Comparison of ENCODE assay signal across 22 cellular contexts in the genomic region with DNA sequence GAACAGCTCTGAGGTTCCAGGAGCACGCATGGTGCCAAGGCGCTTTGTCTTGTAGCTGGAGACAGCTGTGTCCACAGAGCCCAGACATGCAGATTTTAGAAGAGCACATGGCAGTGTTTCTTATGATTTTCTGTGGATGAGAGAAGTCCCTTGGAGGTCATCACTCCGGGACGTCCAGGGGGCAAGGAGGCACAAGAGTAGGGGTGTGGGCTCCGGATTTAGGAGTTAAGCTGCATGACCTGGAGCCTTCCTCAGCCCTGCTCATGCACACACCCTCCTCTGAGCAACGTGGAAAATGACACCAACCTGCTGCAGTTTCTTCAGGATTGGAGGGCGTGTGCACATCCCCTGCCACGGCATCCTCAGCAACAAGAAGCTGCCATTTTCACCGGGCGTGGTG.
DNase-seq lines count a peak whose midpoint lies in the region; ATAC-seq and TF ChIP-seq lines count a peak whose summit lies in the region.
"Had no signal": no experiment of that assay in that cellular context is flagged by ENCODE, and none has a peak within 500 bp of the region (broad histone marks: within the 10 kb centered on the region; RNA-seq: fewer than 3 reads in every experiment).

No MANE protein-coding gene starts in this region.

- H3K4me3 Mint-ChIP-seq in endodermal cell (no peak overlapping the region), nephron progenitor cell (no peak overlapping the region)
- H3K4me3 Mint-ChIP-seq: B cell; CD4-positive, alpha-beta T cell; CD8-positive, alpha-beta T cell had no signal

- H3K9ac ChIP-seq in DND-41 (ENCODE audit: low read depth, low read length) (no peak overlapping the region), endodermal cell (ENCODE audit: extremely low read depth, low read length, poor library complexity, severe bottlenecking) (no peak overlapping the region)
- H3K9ac ChIP-seq: BLaER1 treated with 17β-estradiol and CSF1 and Interleukin-3, amounts not matched to agents 10 nM and 100 nM had no signal

- no peaks in the 10 kb centered on the region for H3K36me3 Mint-ChIP-seq in endodermal cell (ENCODE audit: low read depth)
- no peaks in the 10 kb centered on the region for H3K36me3 Mint-ChIP-seq in nephron progenitor cell (ENCODE audit: low read depth)
- H3K36me3 Mint-ChIP-seq: CD8-positive, alpha-beta T cell had no signal

- no peaks in the 10 kb centered on the region for H3K9me3 ChIP-seq in DND-41 (ENCODE audit: insufficient read depth, low read length, severe bottlenecking)
- no peaks in the 10 kb centered on the region for H3K9me3 ChIP-seq in endodermal cell (ENCODE audit: control insufficient read depth, low read length)
- no peaks in the 10 kb centered on the region for H3K9me3 ChIP-seq in spleen
- H3K9me3 ChIP-seq: BLaER1 treated with 17β-estradiol and CSF1 and Interleukin-3, amounts not matched to agents 10 nM and 100 nM; Caco-2 had no signal

- no peak for TF ChIP-seq POLR2A in spleen (IDR thresholded peaks at IDR 0.05)

- H3K4me1 ChIP-seq in DND-41 (ENCODE audit: insufficient read depth, low read length) (peaks cover 64% of the 10 kb centered on the region), endodermal cell (ENCODE audit: control insufficient read depth, insufficient read depth, low read length) (no peaks in the 10 kb centered on the region), spleen (no peaks in the 10 kb centered on the region)
- H3K4me1 ChIP-seq: Caco-2 had no signal

- no peaks in the 10 kb centered on the region for H4K20me1 ChIP-seq in DND-41 (ENCODE audit: insufficient read depth, low read length)

- no peaks in the 10 kb centered on the region for H3K4me1 Mint-ChIP-seq in endodermal cell
- peaks cover 7% of the 10 kb centered on the region for H3K4me1 Mint-ChIP-seq in nephron progenitor cell

- H3K4me3 ChIP-seq in DND-41 (ENCODE audit: low read depth in 1 of 2, low read length in 2 of 2) (no peak overlapping the region), endodermal cell (ENCODE audit: low read length) (no peak overlapping the region), spleen (no peak overlapping the region)
- H3K4me3 ChIP-seq: BLaER1 treated with 17β-estradiol and CSF1 and Interleukin-3, amounts not matched to agents 10 nM and 100 nM; GM12878 had no signal

- peak overlapping the region; percentile 68; the same call in 1 of the 2 replicates for H3K27ac ChIP-seq in DND-41 (ENCODE audit: low read length)
- H3K27ac ChIP-seq in endodermal cell (ENCODE audit: low read depth, low read length): no peak overlapping the region
- no peak overlapping the region for H3K27ac ChIP-seq in spleen
- H3K27ac ChIP-seq: BLaER1 treated with 17β-estradiol and CSF1 and Interleukin-3, amounts not matched to agents 10 nM and 100 nM; C4-2B had no signal

- H3K27me3 ChIP-seq in DND-41 (ENCODE audit: insufficient read depth, low read length, poor library complexity) (no peaks in the 10 kb centered on the region), endodermal cell (ENCODE audit: control insufficient read depth, insufficient read depth, low read length, poor library complexity, severe bottlenecking) (no peaks in the 10 kb centered on the region), spleen (replicated peaks in 1 of 7) (peaks cover 0 to 31% (median 0%) of the 10 kb centered on the region in 7 donors)

- H3K27ac Mint-ChIP-seq in endodermal cell: no peak overlapping the region
- peak overlapping the region; percentile 43 for H3K27ac Mint-ChIP-seq in nephron progenitor cell
- H3K27ac Mint-ChIP-seq: B cell; CD4-positive, alpha-beta T cell; CD8-positive, alpha-beta T cell had no signal

- intact Hi-C loops in spleen (cut with DNase I; ENCODE audit: low total_unique reads): no loop called here

- no peaks in the 10 kb centered on the region for H3K27me3 Mint-ChIP-seq in endodermal cell (ENCODE audit: insufficient read depth)
- peaks cover 9% of the 10 kb centered on the region for H3K27me3 Mint-ChIP-seq in nephron progenitor cell (ENCODE audit: low read depth, poor library complexity)

- DNase-seq in AG20443 (ENCODE audit: low spot score): peak; percentile 4
- DNase-seq in DND-41: peak; percentile 22
- peak; percentile 20 for DNase-seq in endodermal cell
- no peak for DNase-seq in nephron progenitor cell
- DNase-seq in stimulated activated CD4-positive, alpha-beta T cell treated with anti-CD3 and anti-CD28 coated beads, Interleukin-4, amount 100 ng/mL, for 1 hour: no peak
- no peak for DNase-seq in spleen
- DNase-seq in NCI-H2081 treated with DMSO at 0.1 percent for 48 hours (lab: John Stamatoyannopoulos, UW): no peak
- DNase-seq in NCI-H1092 (lab: John Stamatoyannopoulos, UW): no peak
- DNase-seq: 8988T; ACHN; AML-193; Caco-2; Calu3; CD4-positive, alpha-beta T cell; CD8-positive, alpha-beta T cell; DMS79 treated with DMSO at 0.1 percent for 48 hours; EL; GDM1 had no signal

- no peak overlapping the region for H2AFZ ChIP-seq in DND-41 (ENCODE audit: low read depth, low read length)

- no peak for ATAC-seq in DND-41 (ENCODE audit: insufficient read depth, low read depth)
- ATAC-seq: CD8-positive, alpha-beta T cell; GM12878 had no signal

- H3K36me3 ChIP-seq in DND-41 (ENCODE audit: insufficient read depth, low read length) (no peaks in the 10 kb centered on the region), endodermal cell (ENCODE audit: control insufficient read depth, insufficient read depth, low read length) (no peaks in the 10 kb centered on the region), spleen (no peaks in the 10 kb centered on the region)
- H3K36me3 ChIP-seq: BLaER1 treated with 17β-estradiol and CSF1 and Interleukin-3, amounts not matched to agents 10 nM and 100 nM had no signal

- H3K79me2 ChIP-seq in DND-41 (ENCODE audit: insufficient read depth, low read length): no peaks in the 10 kb centered on the region

- TF ChIP-seq CTCF in DND-41 (IDR thresholded peaks at IDR 0.05; ENCODE audit: borderline replicate concordance, extremely low read depth, low read length, poor library complexity, severe bottlenecking) (no peak), endodermal cell (conservative IDR thresholded peaks at IDR 0.05) (no peak), nephron progenitor cell (IDR thresholded peaks at IDR 0.05) (no peak), spleen (IDR thresholded peaks at IDR 0.05 in 8 of 11, conservative IDR thresholded peaks at IDR 0.05 in 3 of 11) (no peak)

- WGBS in endodermal cell (ENCODE audit: insufficient coverage in 1 of 2, insufficient read length in 1 of 2), 2 experiments: 79 to 81% methylated on average over 8 to 10 of the region's 10 CpGs
- 59 to 84% (median 81%) methylated on average over 10 of the region's 10 CpGs for WGBS in spleen, 5 donors

- H3K4me2 ChIP-seq in DND-41 (ENCODE audit: insufficient read depth, low read length): no peak overlapping the region
- H3K4me2 ChIP-seq: BLaER1 treated with 17β-estradiol and CSF1 and Interleukin-3, amounts not matched to agents 10 nM and 100 nM had no signal

- H3K9me3 Mint-ChIP-seq in endodermal cell: no peaks in the 10 kb centered on the region
- no peaks in the 10 kb centered on the region for H3K9me3 Mint-ChIP-seq in nephron progenitor cell
- H3K9me3 Mint-ChIP-seq: CD4-positive, alpha-beta T cell; CD8-positive, alpha-beta T cell had no signal

Comparison
In these comparisons a context has a peak if more than half of its experiments do, and no peak if none do; other contexts are left out.
1. DNase-seq: peak in AG20443 (single experiment), DND-41 (single experiment) and endodermal cell (single experiment); none in nephron progenitor cell (single experiment), stimulated activated CD4-positive, alpha-beta T cell treated with anti-CD3 and anti-CD28 coated beads, Interleukin-4, amount 100 ng/mL, for 1 hour (single experiment), spleen (single experiment), NCI-H2081 treated with DMSO at 0.1 percent for 48 hours (single experiment) and NCI-H1092 (single experiment).